ENCODE assay signal across 19 cellular contexts in the genomic region with DNA sequence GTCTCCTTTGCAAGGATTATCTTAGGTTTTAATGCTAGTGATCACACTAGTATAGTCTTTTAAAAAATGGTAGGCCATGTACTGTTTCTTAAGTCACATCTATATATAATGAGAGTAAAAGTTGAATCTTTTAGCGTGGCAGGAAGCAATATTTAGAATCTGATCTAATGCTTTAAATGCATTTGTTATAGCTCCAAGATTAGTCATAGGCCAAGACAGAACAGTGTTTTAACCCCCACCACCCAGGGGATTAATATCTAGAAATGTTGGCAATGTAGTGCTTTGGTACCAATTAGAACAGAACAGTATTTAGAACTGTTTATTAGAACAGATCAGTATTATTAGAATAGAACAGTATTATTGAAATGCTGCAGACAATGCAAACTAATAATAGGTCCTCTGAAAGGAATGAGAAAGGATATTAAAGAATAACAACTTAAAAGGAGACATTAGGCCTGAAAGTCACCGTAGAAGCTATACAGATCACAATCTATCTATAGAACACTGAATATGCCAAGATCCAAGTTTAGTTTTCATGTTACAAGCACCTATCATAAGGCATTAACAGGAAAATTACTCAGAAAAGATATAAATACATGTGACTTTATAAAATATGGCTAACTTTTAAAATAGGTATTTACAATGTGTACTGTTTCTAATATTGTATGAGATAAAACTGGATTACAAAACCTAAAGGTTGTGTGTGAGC.
"Had no signal": no experiment of that assay in that cellular context is flagged by ENCODE, and none has a peak within 500 bp of the region (broad histone marks: within the 10 kb centered on the region; RNA-seq: fewer than 3 reads in every experiment).

No MANE protein-coding gene starts in this region.

- H3K4me3 ChIP-seq: dorsolateral prefrontal cortex, gastrocnemius medialis, lower lobe of right lung, ovary, stomach, tibial nerve, upper lobe of left lung had no signal

- H3K9me3 ChIP-seq: gastrocnemius medialis, lower lobe of right lung, ovary, stomach, tibial nerve, upper lobe of left lung had no signal

- H3K36me3 ChIP-seq: ovary had no signal

- DNase-seq: dorsolateral prefrontal cortex; effector CD4-positive, alpha-beta T cell; foreskin fibroblast; gastrocnemius medialis; left ventricle myocardium superior; lower lobe of right lung; naive thymus-derived CD4-positive, alpha-beta T cell; nephron progenitor cell; occipital lobe; ovary; posterior cingulate gyrus; stimulated activated CD4-positive, alpha-beta T cell treated with anti-CD3 and anti-CD28 coated beads, Interleukin-2, amount 100 ng/mL, for 24 hours; stimulated activated CD4-positive, alpha-beta T cell treated with anti-CD3 and anti-CD28 coated beads, Interleukin-4, amount 100 ng/mL, for 24 hours; stimulated activated naive CD4-positive, alpha-beta T cell treated with Interleukin-2 at 50 U/mL for 16 hours; stomach; upper lobe of left lung had no signal

- H3K4me1 ChIP-seq: lower lobe of right lung, tibial nerve, upper lobe of left lung had no signal

- H3K27me3 ChIP-seq: dorsolateral prefrontal cortex, gastrocnemius medialis, ovary, stomach, tibial nerve, upper lobe of left lung had no signal

- H3K27ac ChIP-seq: dorsolateral prefrontal cortex, gastrocnemius medialis, lower lobe of right lung, ovary, stomach, tibial nerve, upper lobe of left lung had no signal

- ATAC-seq: gastrocnemius medialis; left ventricle myocardium superior; lower lobe of right lung; naive thymus-derived CD4-positive, alpha-beta T cell; sciatic nerve; stimulated activated effector memory CD8-positive, alpha-beta T cell treated with anti-CD3 and anti-CD28 coated beads, Interleukin-12 subunit alpha, Interleukin-12 subunit beta, amount 100 ng/mL, for 72 hours had no signal
